In genomic region chr17:6641374-6641818, GRCh38 we compare ENCODE assay signal across 8 cellular contexts. TPM values are rescaled to one million over a fixed set of nuclear protein-coding genes. Genes with fewer than 3 reads are reported as not detected.
DNase-seq lines count a peak whose midpoint lies in the region; ATAC-seq and TF ChIP-seq lines count a peak whose summit lies in the region.

No MANE protein-coding gene starts in this region.

- no peak for TF ChIP-seq CTCF in body of pancreas (IDR thresholded peaks at IDR 0.05)
- TF ChIP-seq CTCF in GM13976 (IDR thresholded peaks at IDR 0.05; ENCODE audit: borderline replicate concordance, control extremely low read depth, extremely low read depth, insufficient read depth, missing control alignments) = no peak

- DNase-seq in DMS114 treated with DMSO at 0.1 percent for 48 hours (lab: John Stamatoyannopoulos, UW; ENCODE audit: unreplicated experiment) (peak; percentile 32), LoVo (ENCODE audit: low spot score) (peak; percentile 28), body of pancreas (no peak), medulla oblongata (ENCODE audit: extremely low spot score) (peak; percentile 18), GM13976 (ENCODE audit: low spot score) (no peak), D341Med (ENCODE audit: low spot score) (no peak), GM03348 (ENCODE audit: low spot score) (no peak), HuH-7 (ENCODE audit: low spot score) (no peak)

- ATAC-seq in body of pancreas = peak; percentile 10

- no peak for TF ChIP-seq POLR2A in body of pancreas (IDR thresholded peaks at IDR 0.05)

- 0 to 1% methylated on average over 14 of the region's 14 CpGs for WGBS in body of pancreas, 2 donors

- intact Hi-C loops in body of pancreas (cut with DNase I) = no loop called here

- peak overlapping the region; percentile 74 to 81 for H3K4me3 ChIP-seq in body of pancreas

- H3K36me3 ChIP-seq in body of pancreas (replicated peaks in 1 of 2; ENCODE audit: insufficient read depth in 1 of 2, low read depth in 2 of 2) = no peaks in the 10 kb centered on the region

- no peaks in the 10 kb centered on the region for H3K27me3 ChIP-seq in body of pancreas

- no peaks in the 10 kb centered on the region for H3K9me3 ChIP-seq in body of pancreas

- in situ Hi-C loops in GM13976 (cut with MboI; ENCODE audit: low sequenced_read_pairs, unreplicated experiment) = no loop called here

- peak overlapping the region; percentile 64 to 87 (median 74) for H3K27ac ChIP-seq in body of pancreas

- peaks cover 34% of the 10 kb centered on the region for H3K4me1 ChIP-seq in body of pancreas

RNA-seq across cellular contexts. Expression of gene TXNDC17, which starts 0.5 kb away (rescaled TPM):
- 10 to 100 TPM; 17.1 to 37.6 TPM for total RNA-seq in body of pancreas

RNA-seq across cellular contexts. Expression of gene KIAA0753, which starts 0.9 kb away (rescaled TPM):
- 10 to 100 TPM in 1 of 2 donors, 1 to 10 TPM in 1; 6.9 to 13.5 TPM for total RNA-seq in body of pancreas

RNA-seq across cellular contexts. Expression of gene MED31, which starts 10.0 kb away (rescaled TPM):
- total RNA-seq in body of pancreas = 1 to 10 TPM; 6.2 to 9.9 TPM

RNA-seq across cellular contexts. Expression of gene C17orf100, which starts 10.2 kb away (rescaled TPM):
- 1 to 10 TPM; 3.3 to 6.2 TPM for total RNA-seq in body of pancreas

Comparison
In these comparisons a context has a peak if more than half of its experiments do, and no peak if none do; other contexts are left out.
1. DNase-seq: peak in DMS114 treated with DMSO at 0.1 percent for 48 hours (single experiment), LoVo (single experiment) and medulla oblongata (single experiment); none in body of pancreas (0 of 4), GM13976 (single experiment), D341Med (single experiment), GM03348 (single experiment) and HuH-7 (single experiment).